In genomic region chr10:103547391-103547946, GRCh38 we compare ENCODE assay signal across 22 cellular contexts. TPM values are rescaled to one million over a fixed set of nuclear protein-coding genes. Genes with fewer than 3 reads are reported as not detected.
DNase-seq lines count a peak whose midpoint lies in the region; FAIRE-seq and TF ChIP-seq lines count a peak whose summit lies in the region.
"Had no signal": no experiment of that assay in that cellular context is flagged by ENCODE, and none has a peak within 500 bp of the region (broad histone marks: within the 10 kb centered on the region; RNA-seq: fewer than 3 reads in every experiment).

No MANE protein-coding gene starts in this region.

- DNase-seq in DMS53 (lab: John Stamatoyannopoulos, UW) (peak; percentile 51), DMS53 treated with DMSO at 0.1 percent for 48 hours (lab: John Stamatoyannopoulos, UW; ENCODE audit: unreplicated experiment) (no peak), NCI-H82 (lab: John Stamatoyannopoulos, UW) (peak; percentile 79), endothelial cell (ENCODE audit: low spot score) (no peak), smooth muscle cell (lab: John Stamatoyannopoulos, UW; ENCODE audit: unreplicated experiment) (no peak), AG08396 (ENCODE audit: low spot score) (no peak), H54 (ENCODE audit: insufficient read length, low spot score) (no peak), esophagus squamous epithelium (lab: John Stamatoyannopoulos, UW) (no peak)
- DNase-seq: 8988T; activated CD8-positive, alpha-beta T cell treated with anti-CD3 and anti-CD28 coated beads for 36 hours; CD4-positive, alpha-beta T cell; cortex of kidney; EL; glutamatergic neuron; NCI-H345; sigmoid colon; stimulated activated CD4-positive, alpha-beta T cell treated with anti-CD3 and anti-CD28 coated beads, Interleukin-2, amount 100 ng/mL, for 48 hours; stimulated activated CD8-positive, alpha-beta memory T cell treated with anti-CD3 and anti-CD28 coated beads, Interleukin-4, amount 100 ng/mL, for 48 hours; thyroid gland had no signal

- no peak overlapping the region for H3K4me3 ChIP-seq in smooth muscle cell
- H3K4me3 ChIP-seq in esophagus squamous epithelium, result no peak overlapping the region
- H3K4me3 ChIP-seq: sigmoid colon, thyroid gland had no signal

- H3K27me3 ChIP-seq in smooth muscle cell (ENCODE audit: low read depth) (peaks cover 30% of the 10 kb centered on the region), esophagus squamous epithelium (peaks cover 0 to 18% (median 0%) of the 10 kb centered on the region in 4 donors)
- H3K27me3 ChIP-seq: sigmoid colon, thyroid gland had no signal

- H3F3A ChIP-seq in smooth muscle cell (ENCODE audit: low read depth), result no peaks in the 10 kb centered on the region

- H3K4me2 ChIP-seq in smooth muscle cell, result peak overlapping the region; percentile 3
- H3K4me2 ChIP-seq: KMS-11 had no signal

- no peaks in the 10 kb centered on the region for H4K20me1 ChIP-seq in smooth muscle cell (ENCODE audit: low read depth)

- no peak overlapping the region for H3K9ac ChIP-seq in smooth muscle cell (ENCODE audit: low read depth)
- H3K9ac ChIP-seq: KMS-11 had no signal

- no peak overlapping the region for H3K27ac Mint-ChIP-seq in endothelial cell (ENCODE audit: unreplicated experiment)
- H3K27ac Mint-ChIP-seq: activated CD8-positive, alpha-beta T cell treated with anti-CD3 and anti-CD28 coated beads for 36 hours; activated T-helper 2 cell treated with anti-CD3 and anti-CD28 coated beads, Interferon-gamma antibody, Interleukin-2, Interleukin-4, amounts not matched to agents 10 μg/mL and 5 μg/mL and 100 μg/mL, durations not matched to agents 14 hours and 24 hours and 36 hours; CD4-positive, alpha-beta T cell had no signal

- no peak for TF ChIP-seq CTCF in endothelial cell (IDR thresholded peaks at IDR 0.05; ENCODE audit: unreplicated experiment)
- TF ChIP-seq CTCF in smooth muscle cell (IDR thresholded peaks at IDR 0.05; ENCODE audit: borderline replicate concordance, insufficient read depth, poor library complexity, severe bottlenecking), result no peak
- no peak for TF ChIP-seq CTCF in esophagus squamous epithelium (IDR thresholded peaks at IDR 0.05)

- H3K27ac ChIP-seq in smooth muscle cell (ENCODE audit: low read depth) (no peak overlapping the region), esophagus squamous epithelium (no peak overlapping the region)
- H3K27ac ChIP-seq: KMS-11, sigmoid colon, thyroid gland had no signal

- H2AFZ ChIP-seq in smooth muscle cell (ENCODE audit: low read depth), result no peak overlapping the region

- no peaks in the 10 kb centered on the region for H3K9me3 Mint-ChIP-seq in endothelial cell (ENCODE audit: unreplicated experiment)
- H3K9me3 Mint-ChIP-seq: activated CD8-positive, alpha-beta T cell treated with anti-CD3 and anti-CD28 coated beads for 36 hours; activated T-helper 2 cell treated with anti-CD3 and anti-CD28 coated beads, Interferon-gamma antibody, Interleukin-2, Interleukin-4, amounts not matched to agents 10 μg/mL and 5 μg/mL and 100 μg/mL, durations not matched to agents 14 hours and 24 hours and 36 hours; CD4-positive, alpha-beta T cell had no signal

- H3K27me3 Mint-ChIP-seq in endothelial cell (ENCODE audit: unreplicated experiment), result peaks cover 11% of the 10 kb centered on the region
- H3K27me3 Mint-ChIP-seq: CD4-positive, alpha-beta T cell had no signal

- H3K4me1 Mint-ChIP-seq in endothelial cell (ENCODE audit: unreplicated experiment), result peaks cover 24% of the 10 kb centered on the region

- H3K36me3 ChIP-seq in smooth muscle cell (ENCODE audit: low read depth) (no peaks in the 10 kb centered on the region), esophagus squamous epithelium (no peaks in the 10 kb centered on the region)
- H3K36me3 ChIP-seq: sigmoid colon, thyroid gland had no signal

- intact Hi-C loops in esophagus squamous epithelium (cut with DNase I), result no loop called here

- H3K9me3 ChIP-seq in smooth muscle cell (replicated peaks; ENCODE audit: low read depth), result no peaks in the 10 kb centered on the region
- H3K9me3 ChIP-seq in esophagus squamous epithelium, result no peaks in the 10 kb centered on the region
- H3K9me3 ChIP-seq: sigmoid colon, thyroid gland had no signal

- H3K36me3 Mint-ChIP-seq in endothelial cell (ENCODE audit: low read depth, unreplicated experiment), result no peaks in the 10 kb centered on the region

- H3K79me2 ChIP-seq in smooth muscle cell (ENCODE audit: low read depth), result no peaks in the 10 kb centered on the region

- H3K4me1 ChIP-seq in smooth muscle cell (ENCODE audit: low read depth) (peaks cover 18% of the 10 kb centered on the region), esophagus squamous epithelium (peaks cover 7 to 16% (median 10%) of the 10 kb centered on the region in 3 donors)

- no peak for FAIRE-seq in H54 (lab: Jason Lieb, UNC)
- FAIRE-seq: islet of Langerhans had no signal

- 30% methylated on average over 10 of the region's 10 CpGs for WGBS in smooth muscle cell (ENCODE audit: low lambda C conversion rate)
- WGBS in esophagus squamous epithelium, 2 donors, result 75 to 93% methylated on average over 8 to 10 of the region's 10 CpGs

- TF ChIP-seq POLR2A in H54 (IDR thresholded peaks at IDR 0.05; ENCODE audit: low read depth, low read length) (no peak), esophagus squamous epithelium (IDR thresholded peaks at IDR 0.05) (no peak)

- H3K4me3 Mint-ChIP-seq in endothelial cell (ENCODE audit: unreplicated experiment), result peak overlapping the region; percentile 59
- H3K4me3 Mint-ChIP-seq: activated CD8-positive, alpha-beta T cell treated with anti-CD3 and anti-CD28 coated beads for 36 hours; CD4-positive, alpha-beta T cell had no signal

RNA-seq across cellular contexts. Expression of gene NEURL1, which starts 54.0 kb away (rescaled TPM):
- total RNA-seq in endothelial cell (ENCODE audit: unreplicated experiment) (0.69 TPM), smooth muscle cell (0.04 and 0.40 TPM in 2 replicates), esophagus squamous epithelium (under 1 TPM in 1 of 4 donors, not detected in 3; 0.19 TPM)
- 0.91 and 1.1 TPM in 2 replicates for polyA plus RNA-seq in smooth muscle cell

Comparison
In these comparisons a context has a peak if more than half of its experiments do, and no peak if none do; other contexts are left out.
1. DNase-seq: peak in DMS53 (single experiment) and NCI-H82 (single experiment); none in DMS53 treated with DMSO at 0.1 percent for 48 hours (single experiment), endothelial cell (single experiment), smooth muscle cell (single experiment), AG08396 (single experiment), H54 (single experiment) and esophagus squamous epithelium (single experiment).